Comparison of ENCODE assay signal across 19 cellular contexts in genomic region chr5:79189439-79190234, GRCh38. TPM values are rescaled to one million over a fixed set of nuclear protein-coding genes. Genes with fewer than 3 reads are reported as not detected.
DNase-seq lines count a peak whose midpoint lies in the region; ATAC-seq and TF ChIP-seq lines count a peak whose summit lies in the region.
"Had no signal": no experiment of that assay in that cellular context is flagged by ENCODE, and none has a peak within 500 bp of the region (broad histone marks: within the 10 kb centered on the region; RNA-seq: fewer than 3 reads in every experiment).

No MANE protein-coding gene starts in this region.

- intact Hi-C loops in left ventricle myocardium superior (cut with micrococcal nuclease), result no loop called here

- H3K4me3 ChIP-seq in retinal pigment epithelial cell (ENCODE audit: low read length), result no peak overlapping the region

- ATAC-seq in HG02938 (IDR thresholded peaks at IDR 0.05; ENCODE audit: unreplicated experiment) (no peak), HG02884 (IDR thresholded peaks at IDR 0.05; ENCODE audit: unreplicated experiment) (no peak), left ventricle myocardium superior (no peak)
- ATAC-seq: CD8-positive, alpha-beta T cell; HCT116; T-cell had no signal

- TF ChIP-seq CTCF in retinal pigment epithelial cell (conservative IDR thresholded peaks at IDR 0.05; ENCODE audit: low read depth, low read length), result no peak

- peak; percentile 25 for DNase-seq in EH (ENCODE audit: low read depth)
- peak; percentile 16 for DNase-seq in SK-N-DZ (ENCODE audit: low spot score)
- peak; percentile 18 for DNase-seq in fibroblast of gingiva (ENCODE audit: low read depth)
- DNase-seq in retinal pigment epithelial cell (ENCODE audit: low read depth), result peak; percentile 48
- DNase-seq in NCI-H1092 (lab: John Stamatoyannopoulos, UW), result no peak
- no peak for DNase-seq in left ventricle myocardium superior
- DNase-seq: CD8-positive, alpha-beta T cell; DMS153; Karpas-422; MM.1S; NCI-H2029 treated with DMSO at 0.1 percent for 48 hours; NCI-H226; NCI-H526 treated with DMSO at 0.1 percent for 48 hours; OCI-M1; RPMI8226; T-cell had no signal

RNA-seq across cellular contexts. Expression of gene JMY, which starts 46.3 kb away (rescaled TPM):
- 7.1 and 8.2 TPM in 2 replicates for polyA plus RNA-seq in SK-N-DZ (2014; cell fraction: cytosol; rRNA removed)
- polyA plus RNA-seq in SK-N-DZ (2014; cell fraction: nucleus; rRNA removed), result 11.5 and 12.4 TPM in 2 replicates
- 11.7 TPM for total RNA-seq in left ventricle myocardium superior

Comparison
In these comparisons a context has a peak if more than half of its experiments do, and no peak if none do; other contexts are left out.
1. DNase-seq: peak in EH (single experiment), SK-N-DZ (single experiment), fibroblast of gingiva (single experiment) and retinal pigment epithelial cell (single experiment); none in NCI-H1092 (single experiment) and left ventricle myocardium superior (single experiment).